7 cellular contexts compared by ENCODE assay signal in genomic region chr7:44416941-44417340, GRCh38.
"Had no signal": no experiment of that assay in that cellular context is flagged by ENCODE, and none has a peak within 500 bp of the region (broad histone marks: within the 10 kb centered on the region; RNA-seq: fewer than 3 reads in every experiment).

No MANE protein-coding gene starts in this region.

- H2AFZ ChIP-seq: GM23338 had no signal

- H3K9me3 Mint-ChIP-seq: GM23338, H9, HFFc6 had no signal

- H3K4me2 ChIP-seq: GM23338 had no signal

- H3K4me3 ChIP-seq: GM23338, K562 had no signal

- H3K27ac Mint-ChIP-seq: GM23338, HFFc6 had no signal

- ATAC-seq: GM23338, K562 had no signal

- DNase-seq: H9, HCEC 1CT, HFFc6, IMR-90, KG1 had no signal

- H3K4me3 Mint-ChIP-seq: GM23338, H9, HFFc6 had no signal
